Comparison of ENCODE assay signal across 8 cellular contexts in the genomic region with DNA sequence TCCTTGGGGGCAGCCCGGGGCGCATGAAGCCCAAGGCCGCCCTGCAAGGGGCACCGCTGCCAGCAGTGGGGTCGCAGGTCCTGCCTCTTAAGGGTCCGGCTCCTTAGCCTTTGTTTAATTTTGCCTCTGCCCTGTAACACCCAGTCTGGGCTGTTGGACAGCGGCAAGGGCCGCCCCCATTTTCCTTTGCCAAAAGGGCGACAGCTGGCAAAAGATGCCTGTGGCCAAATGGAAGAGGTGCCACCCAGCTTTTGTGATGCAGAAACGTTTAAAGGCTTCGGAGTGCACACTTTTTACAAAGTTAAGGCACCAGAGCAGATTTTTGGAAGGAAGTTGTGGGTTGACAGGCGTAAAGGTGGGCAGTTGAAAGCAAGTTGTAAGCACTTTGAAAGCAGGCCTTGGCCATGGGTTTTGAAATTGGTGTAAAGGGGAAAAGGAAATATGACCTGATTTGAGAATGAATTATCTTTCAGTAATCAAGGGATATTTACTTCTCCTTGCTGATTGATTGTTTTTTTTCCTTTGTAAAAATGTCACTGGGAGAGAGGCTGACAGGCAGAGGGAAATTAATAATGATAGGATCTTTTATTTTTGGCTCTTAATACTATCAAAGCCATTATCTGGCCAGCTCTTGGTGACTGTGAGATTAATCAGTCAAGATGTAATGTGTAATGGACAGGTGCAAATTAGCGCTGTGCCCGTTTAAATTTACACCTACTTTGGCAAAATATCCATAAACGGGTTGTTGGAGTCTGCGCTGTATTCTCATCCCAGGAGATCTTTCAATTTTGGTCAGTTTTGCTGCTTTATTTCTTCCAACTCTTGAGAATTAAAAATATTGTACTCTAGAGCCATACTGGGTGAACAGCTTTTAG. TPM values are rescaled to one million over a fixed set of nuclear protein-coding genes. Genes with fewer than 3 reads are reported as not detected.
A peak's percentile ranks its signal among the peaks of the same experiment; 100 is the strongest.
DNase-seq lines count a peak whose midpoint lies in the region; ATAC-seq lines count a peak whose summit lies in the region.

No MANE protein-coding gene starts in this region.

- H3K4me1 Mint-ChIP-seq in stimulated activated naive B cell treated with anti-CD40 and anti-IgM and Interleukin-4, amounts not matched to agents 10 μg/mL and 1 μg/mL and 100 μg/mL, for 72 hours = peaks cover 27 to 33% of the 10 kb centered on the region in 2 donors

- H3K27ac ChIP-seq in epithelial cell of prostate = peak overlapping the region; percentile 62

- ATAC-seq in GM18519 (IDR thresholded peaks at IDR 0.05; ENCODE audit: low FRiP score, unreplicated experiment) = peak; percentile 4
- peak; percentile 24 for ATAC-seq in HG03108 (IDR thresholded peaks at IDR 0.05; ENCODE audit: unreplicated experiment)
- peak; percentile 29 to 32 for ATAC-seq in stimulated activated naive B cell treated with anti-CD40 and anti-IgM and Interleukin-4, amounts not matched to agents 10 μg/mL and 1 μg/mL and 100 μg/mL, for 72 hours (replicated peaks)

- no peaks in the 10 kb centered on the region for H3K27me3 Mint-ChIP-seq in stimulated activated naive B cell treated with anti-CD40 and anti-IgM and Interleukin-4, amounts not matched to agents 10 μg/mL and 1 μg/mL and 100 μg/mL, for 72 hours

- peak overlapping the region; percentile 95 for H3K27ac Mint-ChIP-seq in stimulated activated naive B cell treated with anti-CD40 and anti-IgM and Interleukin-4, amounts not matched to agents 10 μg/mL and 1 μg/mL and 100 μg/mL, for 72 hours

- H3K9me3 Mint-ChIP-seq in stimulated activated naive B cell treated with anti-CD40 and anti-IgM and Interleukin-4, amounts not matched to agents 10 μg/mL and 1 μg/mL and 100 μg/mL, for 72 hours = no peaks in the 10 kb centered on the region

- DNase-seq in 8988T (peak; percentile 26), NCI-H2227 treated with DMSO at 0.1 percent for 48 hours (lab: John Stamatoyannopoulos, UW) (peak; percentile 47), epithelial cell of prostate (ENCODE audit: low read depth, low spot score) (no peak), mucosa of gallbladder (ENCODE audit: low spot score) (peak; percentile 20)
- DNase-seq in activated CD8-positive, alpha-beta memory T cell treated with anti-CD3 and anti-CD28 coated beads for 24 hours = peak; percentile 78
- peak; percentile 37 for DNase-seq in stimulated activated naive B cell treated with anti-CD40 and anti-IgM and Interleukin-4, amounts not matched to agents 10 μg/mL and 1 μg/mL and 100 μg/mL, for 72 hours

- H3K36me3 Mint-ChIP-seq in stimulated activated naive B cell treated with anti-CD40 and anti-IgM and Interleukin-4, amounts not matched to agents 10 μg/mL and 1 μg/mL and 100 μg/mL, for 72 hours = peaks cover 0 to 3% of the 10 kb centered on the region in 2 donors

- H3K4me3 Mint-ChIP-seq in stimulated activated naive B cell treated with anti-CD40 and anti-IgM and Interleukin-4, amounts not matched to agents 10 μg/mL and 1 μg/mL and 100 μg/mL, for 72 hours = peak overlapping the region; percentile 75 to 89

RNA-seq across cellular contexts. Expression of gene CASD1, which starts 1.2 kb away (rescaled TPM):
- total RNA-seq in mucosa of gallbladder = 22.8 TPM
